Comparison of ENCODE assay signal across 10 cellular contexts in the genomic region with DNA sequence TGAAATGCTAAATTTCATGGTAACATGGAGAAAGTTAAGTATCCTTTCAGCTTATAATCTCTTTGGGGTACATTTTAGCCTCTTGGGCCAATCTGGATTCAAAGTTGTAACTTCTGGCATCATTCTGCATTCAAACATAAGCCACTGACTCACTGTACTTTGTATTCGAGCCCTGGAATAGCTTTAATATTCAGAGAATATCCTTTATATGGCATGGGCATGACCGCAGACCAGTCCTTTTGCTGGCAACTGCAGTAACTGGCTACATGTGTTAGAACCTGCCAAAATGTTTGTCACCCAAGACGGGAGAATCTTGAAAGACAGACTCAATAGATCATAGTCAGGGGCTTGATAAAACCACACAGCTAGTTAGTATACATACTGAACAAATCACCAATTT. TPM values are rescaled to one million over a fixed set of nuclear protein-coding genes. Genes with fewer than 3 reads are reported as not detected.
DNase-seq lines count a peak whose midpoint lies in the region; ATAC-seq and TF ChIP-seq lines count a peak whose summit lies in the region.
"Had no signal": no experiment of that assay in that cellular context is flagged by ENCODE, and none has a peak within 500 bp of the region (broad histone marks: within the 10 kb centered on the region; RNA-seq: fewer than 3 reads in every experiment).

No MANE protein-coding gene starts in this region.

- H3K36me3 Mint-ChIP-seq in progenitor cell of endocrine pancreas (ENCODE audit: insufficient read depth), result peaks cover 2% of the 10 kb centered on the region
- H3K36me3 Mint-ChIP-seq in CD4-positive, alpha-beta T cell (ENCODE audit: low read depth), result no peaks in the 10 kb centered on the region

- no peak for ATAC-seq in CD4-positive, alpha-beta T cell (ENCODE audit: poor library complexity)
- ATAC-seq in GM19467 (IDR thresholded peaks at IDR 0.05; ENCODE audit: unreplicated experiment), result no peak

- no peak for DNase-seq in AG04450 (ENCODE audit: low read depth, low spot score)
- peak; percentile 26 for DNase-seq in WERI-Rb-1
- peak; percentile 40 for DNase-seq in fibroblast of peridontal ligament (ENCODE audit: extremely low read depth)
- DNase-seq in progenitor cell of endocrine pancreas (ENCODE audit: low spot score, unreplicated experiment), result no peak
- DNase-seq in CD4-positive, alpha-beta T cell, result no peak
- DNase-seq in activated naive CD4-positive, alpha-beta T cell treated with anti-CD3 and anti-CD28 coated beads, Interleukin-2, amount 50 U/mL, for 16 hours, result no peak
- DNase-seq in GM10248 (ENCODE audit: extremely low spot score), result no peak
- DNase-seq: effector CD4-positive, alpha-beta T cell; islet precursor cell had no signal

- intact Hi-C loops in CD4-positive, alpha-beta T cell (cut with DNase I, micrococcal nuclease), result no loop called here

- H3K36me3 ChIP-seq in WERI-Rb-1, result no peaks in the 10 kb centered on the region

- H3K27me3 ChIP-seq in AG04450 (ENCODE audit: control insufficient read depth, insufficient read depth, low read length), result no peaks in the 10 kb centered on the region
- no peaks in the 10 kb centered on the region for H3K27me3 ChIP-seq in WERI-Rb-1 (ENCODE audit: insufficient read depth, low read depth, severe bottlenecking)
- peaks cover 35% of the 10 kb centered on the region for H3K27me3 ChIP-seq in CD4-positive, alpha-beta T cell (ENCODE audit: control insufficient read depth, insufficient read depth, low read length)

- no peaks in the 10 kb centered on the region for H3K9me3 Mint-ChIP-seq in progenitor cell of endocrine pancreas (ENCODE audit: low read depth)
- H3K9me3 Mint-ChIP-seq in CD4-positive, alpha-beta T cell, result no peaks in the 10 kb centered on the region

- H3K9me3 ChIP-seq in AG04450 (ENCODE audit: control insufficient read depth, insufficient read depth, low read length), result peaks cover 10% of the 10 kb centered on the region
- H3K9me3 ChIP-seq in WERI-Rb-1 (ENCODE audit: severe bottlenecking), result no peaks in the 10 kb centered on the region
- H3K9me3 ChIP-seq in CD4-positive, alpha-beta T cell (ENCODE audit: control insufficient read depth, low read length), result no peaks in the 10 kb centered on the region

- peak overlapping the region; percentile 67 for H3K4me3 Mint-ChIP-seq in progenitor cell of endocrine pancreas (ENCODE audit: low read depth)
- no peak overlapping the region for H3K4me3 Mint-ChIP-seq in CD4-positive, alpha-beta T cell

- peak overlapping the region; percentile 53 for H3K4me3 ChIP-seq in AG04450 (ENCODE audit: low read depth, low read length)
- H3K4me3 ChIP-seq in WERI-Rb-1 (ENCODE audit: low read depth, low read length), result peak overlapping the region; percentile 21

- no peak for TF ChIP-seq CTCF in AG04450 (IDR thresholded peaks at IDR 0.05; ENCODE audit: low read depth, low read length)
- TF ChIP-seq CTCF in WERI-Rb-1 (IDR thresholded peaks at IDR 0.05; ENCODE audit: low read depth, low read length), result no peak
- no peak for TF ChIP-seq CTCF in progenitor cell of endocrine pancreas (IDR thresholded peaks at IDR 0.05; ENCODE audit: unreplicated experiment)
- TF ChIP-seq CTCF in CD4-positive, alpha-beta T cell (IDR thresholded peaks at IDR 0.05), result no peak
- TF ChIP-seq CTCF in GM10248 (IDR thresholded peaks at IDR 0.05; ENCODE audit: control extremely low read depth, extremely low read depth, low read depth, missing control alignments), result no peak

- no peak overlapping the region for H3K27ac Mint-ChIP-seq in progenitor cell of endocrine pancreas
- no peak overlapping the region for H3K27ac Mint-ChIP-seq in CD4-positive, alpha-beta T cell

- CTCF ChIA-PET in AG04450 (lab: Charles Lee) (interaction anchor here (0.8 to 1.7 kb wide), 4 partner anchors 9 to 56 kb away, joined by 3 to 6 read pairs (median 4); no protein-coding TSS in a partner anchor), GM10248 (lab: Yijun Ruan, JAX) (interaction anchor here (0.9 to 4.0 kb wide), 2 partner anchors 13 to 86 kb away, joined by 4 to 21 read pairs; no protein-coding TSS in a partner anchor)
- CTCF ChIA-PET in CD4-positive, alpha-beta T cell (lab: Charles Lee), result no interaction called here

- H3K27ac ChIP-seq in AG04450 (ENCODE audit: low read depth, low read length), result no peak overlapping the region
- peak overlapping the region; percentile 78 for H3K27ac ChIP-seq in WERI-Rb-1
- no peak overlapping the region for H3K27ac ChIP-seq in CD4-positive, alpha-beta T cell (ENCODE audit: low read depth, low read length)

- POLR2A ChIA-PET in AG04450 (lab: Yijun Ruan, JAX) (no interaction called here), GM10248 (lab: Yijun Ruan, JAX) (no interaction called here)
- POLR2A ChIA-PET in CD4-positive, alpha-beta T cell (lab: Charles Lee), result no interaction called here

- peaks cover 24% of the 10 kb centered on the region for H3K4me1 Mint-ChIP-seq in progenitor cell of endocrine pancreas (ENCODE audit: low read depth)
- H3K4me1 Mint-ChIP-seq in CD4-positive, alpha-beta T cell (ENCODE audit: low read depth), result peaks cover 5% of the 10 kb centered on the region

- no peaks in the 10 kb centered on the region for H3K27me3 Mint-ChIP-seq in progenitor cell of endocrine pancreas
- H3K27me3 Mint-ChIP-seq in CD4-positive, alpha-beta T cell, result peaks cover 43% of the 10 kb centered on the region

RNA-seq across cellular contexts. Expression of a gene that starts 3.3 kb away (rescaled TPM):
- 32.9 and 41.7 TPM in 2 replicates for polyA plus RNA-seq in AG04450 (2011; rRNA removed)
- polyA minus RNA-seq in AG04450 (2011; rRNA and poly(A)+ RNA removed), result 29.4 and 32.8 TPM in 2 replicates
- total RNA-seq in progenitor cell of endocrine pancreas, result 15.3 and 25.8 TPM in 2 replicates
- total RNA-seq in CD4-positive, alpha-beta T cell, result under 1 TPM; 0.22 to 0.28 TPM

RNA-seq across cellular contexts. Expression of a gene that starts 40.8 kb away (rescaled TPM):
- 0.82 and 1.5 TPM in 2 replicates for polyA plus RNA-seq in AG04450 (2011; rRNA removed)
- polyA minus RNA-seq in AG04450 (2011; rRNA and poly(A)+ RNA removed), result 1.0 and 2.3 TPM in 2 replicates
- 11.9 and 15.4 TPM in 2 replicates for total RNA-seq in progenitor cell of endocrine pancreas
- under 1 TPM in 1 of 2 experiments, not detected in 1; 0.45 TPM for total RNA-seq in CD4-positive, alpha-beta T cell

Comparison
In these comparisons a context has a peak if more than half of its experiments do, and no peak if none do; other contexts are left out.
1. DNase-seq: peak in WERI-Rb-1 (single experiment) and fibroblast of peridontal ligament (single experiment); none in AG04450 (single experiment), progenitor cell of endocrine pancreas (single experiment), CD4-positive, alpha-beta T cell (0 of 10), activated naive CD4-positive, alpha-beta T cell treated with anti-CD3 and anti-CD28 coated beads, Interleukin-2, amount 50 U/mL, for 16 hours (single experiment) and GM10248 (single experiment).
2. RNA of a gene that starts 3.3 kb away (total RNA-seq): 15.3 to 25.8 TPM in progenitor cell of endocrine pancreas; 0.22 to 0.28 TPM in CD4-positive, alpha-beta T cell; every median in the first group is over 10 times any median in the second.